ENCODE assay signal across 8 cellular contexts in the genomic region with DNA sequence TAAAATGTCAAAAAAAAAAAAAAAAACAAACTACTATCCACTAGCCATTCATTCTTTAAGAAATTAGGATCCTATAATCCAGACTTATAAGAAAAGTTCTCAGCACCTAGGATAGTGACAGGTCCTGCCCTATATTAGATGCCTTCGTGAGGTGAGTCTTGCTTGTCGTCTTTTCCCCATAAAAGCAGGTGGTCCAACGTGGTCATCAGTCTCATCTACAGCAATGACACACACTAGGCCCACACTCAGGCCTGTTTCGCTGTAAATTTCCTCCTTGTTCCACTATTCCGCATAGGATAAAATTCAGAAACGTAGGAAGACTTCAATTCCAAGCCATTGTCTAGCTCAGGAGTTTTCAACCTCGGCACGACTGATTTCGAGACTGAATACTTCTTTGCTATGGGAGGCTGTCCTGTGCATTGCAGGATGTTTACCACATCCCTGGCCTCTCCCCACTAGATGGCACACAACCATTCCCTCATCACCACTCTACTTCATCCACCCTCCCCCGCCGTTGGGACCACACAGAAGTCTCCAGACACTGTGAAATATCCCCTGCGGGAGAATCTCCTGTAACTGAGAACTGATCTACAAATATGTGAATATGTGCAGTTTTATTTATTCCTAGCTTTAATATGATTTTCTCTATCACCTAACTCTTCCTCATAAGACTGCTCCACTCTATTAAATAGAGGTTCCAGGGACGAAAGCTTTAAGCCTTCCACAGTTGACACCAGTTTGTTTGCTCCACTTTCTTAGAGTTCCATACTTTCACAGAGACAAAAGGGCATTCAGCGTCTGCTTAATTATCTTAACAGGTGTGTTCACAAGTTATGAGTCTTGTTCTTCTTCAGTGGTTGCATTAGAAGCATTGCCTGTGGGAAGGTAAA.
A peak's percentile ranks its signal among the peaks of the same experiment; 100 is the strongest.
DNase-seq lines count a peak whose midpoint lies in the region; ATAC-seq and TF ChIP-seq lines count a peak whose summit lies in the region.

No MANE protein-coding gene starts in this region.

- CTCF ChIA-PET in naive thymus-derived CD4-positive, alpha-beta T cell (lab: Charles Lee), result no interaction called here

- H3K9me3 Mint-ChIP-seq in naive thymus-derived CD4-positive, alpha-beta T cell, result peaks cover 0 to 22% (median 0%) of the 10 kb centered on the region in 11 donors

- H3K9me3 ChIP-seq in DND-41 (ENCODE audit: insufficient read depth, low read length, severe bottlenecking), result no peaks in the 10 kb centered on the region
- H3K9me3 ChIP-seq in SK-N-MC (ENCODE audit: low read depth, low read length), result no peaks in the 10 kb centered on the region
- no peaks in the 10 kb centered on the region for H3K9me3 ChIP-seq in upper lobe of right lung
- H3K9me3 ChIP-seq in naive thymus-derived CD4-positive, alpha-beta T cell (ENCODE audit: control insufficient read depth in 2 of 3, low read length in 3 of 3), result no peaks in the 10 kb centered on the region

- H3K27ac ChIP-seq in DND-41 (ENCODE audit: low read length) (no peak overlapping the region), SK-N-MC (no peak overlapping the region), upper lobe of right lung (no peak overlapping the region)
- no peak overlapping the region for H3K27ac ChIP-seq in naive thymus-derived CD4-positive, alpha-beta T cell (ENCODE audit: low read depth, low read length)

- H3K4me2 ChIP-seq in DND-41 (ENCODE audit: insufficient read depth, low read length), result no peak overlapping the region

- ATAC-seq in DND-41 (ENCODE audit: insufficient read depth, low read depth) (peak; percentile 65; the same call in 1 of the 3 replicates), upper lobe of right lung (peak; percentile 70), HG03469 (IDR thresholded peaks at IDR 0.05; ENCODE audit: unreplicated experiment) (no peak)
- no peak for ATAC-seq in naive thymus-derived CD4-positive, alpha-beta T cell

- H3K36me3 Mint-ChIP-seq in naive thymus-derived CD4-positive, alpha-beta T cell, result no peaks in the 10 kb centered on the region

- POLR2A ChIA-PET in naive thymus-derived CD4-positive, alpha-beta T cell (lab: Charles Lee), result no interaction called here

- H3K4me3 Mint-ChIP-seq in naive thymus-derived CD4-positive, alpha-beta T cell, result no peak overlapping the region

- no peaks in the 10 kb centered on the region for H3K4me1 ChIP-seq in DND-41 (ENCODE audit: insufficient read depth, low read length)
- H3K4me1 ChIP-seq in upper lobe of right lung, result no peaks in the 10 kb centered on the region
- no peaks in the 10 kb centered on the region for H3K4me1 ChIP-seq in naive thymus-derived CD4-positive, alpha-beta T cell (ENCODE audit: control insufficient read depth in 2 of 2, insufficient read depth in 2 of 2, low read length in 2 of 2)

- no peak overlapping the region for H2AFZ ChIP-seq in DND-41 (ENCODE audit: low read depth, low read length)

- peak; percentile 5 for DNase-seq in DND-41
- peak; percentile 25 for DNase-seq in KBM-7
- DNase-seq in SK-N-MC (ENCODE audit: low read depth, low spot score), result peak; percentile 1
- DNase-seq in hippocampal formation (lab: John Stamatoyannopoulos, UW), result peak; percentile 18 to 32
- no peak for DNase-seq in upper lobe of right lung
- no peak for DNase-seq in GM13976 (ENCODE audit: low spot score)
- DNase-seq in naive thymus-derived CD4-positive, alpha-beta T cell, result no peak

- peak; percentile 44 for TF ChIP-seq CTCF in DND-41 (IDR thresholded peaks at IDR 0.05; ENCODE audit: borderline replicate concordance, extremely low read depth, low read length, poor library complexity, severe bottlenecking)
- peak; percentile 31 for TF ChIP-seq CTCF in upper lobe of right lung (IDR thresholded peaks at IDR 0.05)
- no peak for TF ChIP-seq CTCF in GM13976 (IDR thresholded peaks at IDR 0.05; ENCODE audit: borderline replicate concordance, control extremely low read depth, extremely low read depth, insufficient read depth, missing control alignments)

- H3K27me3 Mint-ChIP-seq in naive thymus-derived CD4-positive, alpha-beta T cell, result no peaks in the 10 kb centered on the region

- intact Hi-C loops in upper lobe of right lung (cut with DNase I), result no loop called here
- intact Hi-C loops in naive thymus-derived CD4-positive, alpha-beta T cell (cut with micrococcal nuclease), result no loop called here

- in situ Hi-C loops in KBM-7 (cut with MboI; ENCODE audit: low pct_unique_long_range_greater_than_20kb, low sequenced_read_pairs) (no loop called here), GM13976 (cut with MboI; ENCODE audit: low sequenced_read_pairs, unreplicated experiment) (no loop called here)

- no peaks in the 10 kb centered on the region for H4K20me1 ChIP-seq in DND-41 (ENCODE audit: insufficient read depth, low read length)

- H3K27ac Mint-ChIP-seq in naive thymus-derived CD4-positive, alpha-beta T cell, result no peak overlapping the region

- no peak overlapping the region for H3K4me3 ChIP-seq in DND-41 (ENCODE audit: low read depth in 1 of 2, low read length in 2 of 2)
- no peak overlapping the region for H3K4me3 ChIP-seq in SK-N-MC
- no peak overlapping the region for H3K4me3 ChIP-seq in upper lobe of right lung
- no peak overlapping the region for H3K4me3 ChIP-seq in naive thymus-derived CD4-positive, alpha-beta T cell (ENCODE audit: low read length)

- no peaks in the 10 kb centered on the region for H3K4me1 Mint-ChIP-seq in naive thymus-derived CD4-positive, alpha-beta T cell

- no peaks in the 10 kb centered on the region for H3K79me2 ChIP-seq in DND-41 (ENCODE audit: insufficient read depth, low read length)

- no peaks in the 10 kb centered on the region for H3K27me3 ChIP-seq in DND-41 (ENCODE audit: insufficient read depth, low read length, poor library complexity)
- H3K27me3 ChIP-seq in upper lobe of right lung, result no peaks in the 10 kb centered on the region
- H3K27me3 ChIP-seq in naive thymus-derived CD4-positive, alpha-beta T cell (ENCODE audit: control insufficient read depth in 2 of 2, insufficient read depth in 2 of 2, low read length in 2 of 2), result no peaks in the 10 kb centered on the region

- no peak overlapping the region for H3K9ac ChIP-seq in DND-41 (ENCODE audit: low read depth, low read length)
- no peak overlapping the region for H3K9ac ChIP-seq in SK-N-MC (ENCODE audit: insufficient read length)

- H3K36me3 ChIP-seq in DND-41 (ENCODE audit: insufficient read depth, low read length) (no peaks in the 10 kb centered on the region), SK-N-MC (ENCODE audit: insufficient read depth, low read length) (no peaks in the 10 kb centered on the region), upper lobe of right lung (no peaks in the 10 kb centered on the region)
- no peaks in the 10 kb centered on the region for H3K36me3 ChIP-seq in naive thymus-derived CD4-positive, alpha-beta T cell (ENCODE audit: control insufficient read depth in 2 of 3, insufficient read depth in 3 of 3, low read length in 3 of 3)

Comparison
In these comparisons a context has a peak if more than half of its experiments do, and no peak if none do; other contexts are left out.
1. ATAC-seq: peak in DND-41 (single experiment) and upper lobe of right lung (single experiment); none in HG03469 (single experiment) and naive thymus-derived CD4-positive, alpha-beta T cell (single experiment).
2. DNase-seq: peak in DND-41 (single experiment), KBM-7 (single experiment), SK-N-MC (single experiment) and hippocampal formation (2 of 2); none in upper lobe of right lung (single experiment), GM13976 (single experiment) and naive thymus-derived CD4-positive, alpha-beta T cell (0 of 9).